Comparison of ENCODE assay signal across 1 cellular context in the genomic region with DNA sequence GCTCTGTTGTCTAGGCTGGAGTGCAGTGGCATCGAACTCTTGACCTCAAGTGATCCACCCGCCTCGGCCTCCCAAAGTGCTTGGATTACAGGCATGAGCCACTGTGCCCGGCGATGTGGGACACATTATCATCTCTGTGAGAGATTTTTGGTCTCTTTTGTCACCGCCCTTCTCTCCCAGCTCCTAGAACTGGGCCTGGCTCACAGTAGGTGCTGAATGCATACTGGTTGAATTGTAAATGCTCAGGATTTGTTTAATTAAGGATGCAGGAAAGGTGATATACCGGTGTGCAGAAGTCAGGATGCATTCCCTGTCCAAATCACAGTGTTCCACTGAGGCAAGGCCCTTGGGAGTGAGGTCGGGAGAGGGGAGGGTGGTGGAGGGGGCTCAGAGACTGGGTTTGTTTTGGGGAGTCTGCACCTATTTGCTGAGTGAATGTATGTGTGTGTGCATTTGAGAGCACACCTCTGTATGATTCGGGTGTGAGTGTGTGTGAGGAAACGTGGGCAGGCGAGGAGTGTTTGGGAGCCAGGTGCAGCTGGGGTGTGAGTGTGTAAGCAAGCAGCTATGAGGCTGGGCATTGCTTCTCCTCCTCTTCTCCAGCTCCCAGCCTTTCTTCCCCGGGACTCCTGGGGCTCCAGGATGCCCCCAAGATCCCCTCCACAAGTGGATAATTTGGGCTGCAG.
TF ChIP-seq lines count a peak whose summit lies in the region.

No MANE protein-coding gene starts in this region.

TF ChIP-seq in HCT116, 20 proteins besides CTCF, POLR2A, EP300 and RAD21 (continued from another document):
- TF ChIP-seq, protein P1, sequence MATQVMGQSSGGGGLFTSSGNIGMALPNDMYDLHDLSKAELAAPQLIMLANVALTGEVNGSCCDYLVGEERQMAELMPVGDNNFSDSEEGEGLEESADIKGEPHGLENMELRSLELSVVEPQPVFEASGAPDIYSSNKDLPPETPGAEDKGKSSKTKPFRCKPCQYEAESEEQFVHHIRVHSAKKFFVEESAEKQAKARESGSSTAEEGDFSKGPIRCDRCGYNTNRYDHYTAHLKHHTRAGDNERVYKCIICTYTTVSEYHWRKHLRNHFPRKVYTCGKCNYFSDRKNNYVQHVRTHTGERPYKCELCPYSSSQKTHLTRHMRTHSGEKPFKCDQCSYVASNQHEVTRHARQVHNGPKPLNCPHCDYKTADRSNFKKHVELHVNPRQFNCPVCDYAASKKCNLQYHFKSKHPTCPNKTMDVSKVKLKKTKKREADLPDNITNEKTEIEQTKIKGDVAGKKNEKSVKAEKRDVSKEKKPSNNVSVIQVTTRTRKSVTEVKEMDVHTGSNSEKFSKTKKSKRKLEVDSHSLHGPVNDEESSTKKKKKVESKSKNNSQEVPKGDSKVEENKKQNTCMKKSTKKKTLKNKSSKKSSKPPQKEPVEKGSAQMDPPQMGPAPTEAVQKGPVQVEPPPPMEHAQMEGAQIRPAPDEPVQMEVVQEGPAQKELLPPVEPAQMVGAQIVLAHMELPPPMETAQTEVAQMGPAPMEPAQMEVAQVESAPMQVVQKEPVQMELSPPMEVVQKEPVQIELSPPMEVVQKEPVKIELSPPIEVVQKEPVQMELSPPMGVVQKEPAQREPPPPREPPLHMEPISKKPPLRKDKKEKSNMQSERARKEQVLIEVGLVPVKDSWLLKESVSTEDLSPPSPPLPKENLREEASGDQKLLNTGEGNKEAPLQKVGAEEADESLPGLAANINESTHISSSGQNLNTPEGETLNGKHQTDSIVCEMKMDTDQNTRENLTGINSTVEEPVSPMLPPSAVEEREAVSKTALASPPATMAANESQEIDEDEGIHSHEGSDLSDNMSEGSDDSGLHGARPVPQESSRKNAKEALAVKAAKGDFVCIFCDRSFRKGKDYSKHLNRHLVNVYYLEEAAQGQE (IDR thresholded peaks at IDR 0.05; ENCODE audit: low read depth), result no peak
- TF ChIP-seq ELF1 (IDR thresholded peaks at IDR 0.05; ENCODE audit: borderline replicate concordance, low read depth), result no peak
- no peak for TF ChIP-seq EZH2 (IDR thresholded peaks at IDR 0.05)
- TF ChIP-seq SP1 (IDR thresholded peaks at IDR 0.05; ENCODE audit: low read depth), result no peak
- TF ChIP-seq YY1 (IDR thresholded peaks at IDR 0.05; ENCODE audit: extremely low read depth, insufficient replicate concordance, low read depth, low read length), result no peak
- no peak for TF ChIP-seq SIN3A (IDR thresholded peaks at IDR 0.05; ENCODE audit: low read depth)
- no peak for TF ChIP-seq ZFX (IDR thresholded peaks at IDR 0.05)
- TF ChIP-seq TCF7L2 (IDR thresholded peaks at IDR 0.05; ENCODE audit: borderline replicate concordance, extremely low read depth, insufficient read depth, insufficient read length), result no peak
- no peak for TF ChIP-seq SRF (IDR thresholded peaks at IDR 0.05; ENCODE audit: low read depth)
- TF ChIP-seq, protein P2, sequence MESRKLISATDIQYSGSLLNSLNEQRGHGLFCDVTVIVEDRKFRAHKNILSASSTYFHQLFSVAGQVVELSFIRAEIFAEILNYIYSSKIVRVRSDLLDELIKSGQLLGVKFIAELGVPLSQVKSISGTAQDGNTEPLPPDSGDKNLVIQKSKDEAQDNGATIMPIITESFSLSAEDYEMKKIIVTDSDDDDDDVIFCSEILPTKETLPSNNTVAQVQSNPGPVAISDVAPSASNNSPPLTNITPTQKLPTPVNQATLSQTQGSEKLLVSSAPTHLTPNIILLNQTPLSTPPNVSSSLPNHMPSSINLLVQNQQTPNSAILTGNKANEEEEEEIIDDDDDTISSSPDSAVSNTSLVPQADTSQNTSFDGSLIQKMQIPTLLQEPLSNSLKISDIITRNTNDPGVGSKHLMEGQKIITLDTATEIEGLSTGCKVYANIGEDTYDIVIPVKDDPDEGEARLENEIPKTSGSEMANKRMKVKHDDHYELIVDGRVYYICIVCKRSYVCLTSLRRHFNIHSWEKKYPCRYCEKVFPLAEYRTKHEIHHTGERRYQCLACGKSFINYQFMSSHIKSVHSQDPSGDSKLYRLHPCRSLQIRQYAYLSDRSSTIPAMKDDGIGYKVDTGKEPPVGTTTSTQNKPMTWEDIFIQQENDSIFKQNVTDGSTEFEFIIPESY (IDR thresholded peaks at IDR 0.05; ENCODE audit: extremely low read depth, insufficient replicate concordance, low read length), result no peak
- TF ChIP-seq CEBPB (IDR thresholded peaks at IDR 0.05; ENCODE audit: low read depth), result no peak
